ENCODE assay signal across 10 cellular contexts in the genomic region with DNA sequence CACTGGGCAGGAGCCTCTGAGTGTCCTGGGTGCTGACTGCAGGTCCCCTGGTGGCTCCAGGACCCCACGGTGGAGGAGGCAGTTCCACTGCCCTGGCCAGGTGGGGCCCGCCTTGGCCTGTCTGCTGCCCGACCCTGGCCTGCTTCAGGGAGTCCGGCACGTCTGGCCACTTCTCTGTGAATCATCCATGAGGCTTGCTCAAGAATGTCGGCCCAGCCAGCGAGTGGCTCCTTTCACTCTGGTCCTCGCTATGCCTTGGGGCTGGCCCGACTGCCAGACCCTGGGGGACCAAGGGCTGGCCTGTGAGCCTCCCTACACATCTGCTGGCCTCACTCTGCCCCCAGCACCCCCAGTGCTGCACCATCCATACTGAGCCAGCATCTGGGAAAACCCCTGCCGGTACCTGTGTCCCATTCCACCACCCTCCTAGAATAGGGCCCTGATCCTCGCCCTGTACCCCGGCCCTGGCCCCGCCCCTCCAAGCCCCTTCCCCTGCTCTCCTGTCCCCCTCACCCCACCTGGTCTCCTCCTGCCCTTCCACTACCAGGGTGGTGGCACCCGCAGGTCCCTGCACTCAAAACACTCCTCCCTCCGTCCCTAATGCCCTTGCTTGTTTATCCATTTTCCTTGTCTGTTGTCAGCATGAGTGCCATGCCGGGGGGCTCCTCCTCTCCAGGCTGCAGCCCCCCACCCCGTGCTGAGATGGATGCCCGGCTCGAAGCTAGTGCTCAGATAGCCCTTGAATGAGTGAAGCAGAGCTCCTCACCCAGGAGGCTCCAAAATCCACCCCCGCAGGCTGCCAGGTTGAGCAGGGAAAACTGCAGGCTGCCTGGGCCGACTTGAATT. TPM values are rescaled to one million over a fixed set of nuclear protein-coding genes. Genes with fewer than 3 reads are reported as not detected.
DNase-seq lines count a peak whose midpoint lies in the region; ATAC-seq, FAIRE-seq and TF ChIP-seq lines count a peak whose summit lies in the region.
"Had no signal": no experiment of that assay in that cellular context is flagged by ENCODE, and none has a peak within 500 bp of the region (broad histone marks: within the 10 kb centered on the region; RNA-seq: fewer than 3 reads in every experiment).

No MANE protein-coding gene starts in this region.

- TF ChIP-seq EP300 in K562 (IDR thresholded peaks at IDR 0.05; ENCODE audit: low read length): no peak

- in situ Hi-C loops in K562 (cut with MboI): no loop called here
- in situ Hi-C loops in GM13977 (cut with MboI; ENCODE audit: low pct_unique_long_range_greater_than_20kb, low sequenced_read_pairs, unreplicated experiment): no loop called here

- TF ChIP-seq CTCF in K562 (IDR thresholded peaks at IDR 0.05 in 2 of 3, conservative IDR thresholded peaks at IDR 0.05 in 1 of 3; ENCODE audit: insufficient read depth in 2 of 3, low read depth in 1 of 3, low read length in 3 of 3): no peak
- TF ChIP-seq CTCF in kidney (IDR thresholded peaks at IDR 0.05; ENCODE audit: borderline replicate concordance, extremely low read depth, insufficient read depth): no peak
- TF ChIP-seq CTCF in tibial artery (IDR thresholded peaks at IDR 0.05): no peak
- no peak for TF ChIP-seq CTCF in GM13977 (IDR thresholded peaks at IDR 0.05; ENCODE audit: extremely low read depth, insufficient read depth, missing control alignments)

- H3K4me3 ChIP-seq in K562: no peak overlapping the region
- H3K4me3 ChIP-seq in kidney (ENCODE audit: low read length in 2 of 2): no peak overlapping the region
- no peak overlapping the region for H3K4me3 ChIP-seq in tibial artery

- H3K27me3 ChIP-seq in K562 (ENCODE audit: control insufficient read depth in 2 of 2, insufficient read depth in 2 of 2, low read length in 2 of 2) (no peaks in the 10 kb centered on the region), tibial artery (no peaks in the 10 kb centered on the region)

- 89% methylated on average over 20 of the region's 21 CpGs for WGBS in K562 (ENCODE audit: insufficient coverage, low coverage, missing lambda C conversion rate)

- POLR2A ChIA-PET in K562 (lab: Yijun Ruan, JAX): interaction anchor here (0.6 kb wide), 1 partner anchor 45 kb away, joined by 3 read pairs; no protein-coding TSS in a partner anchor

- peak; percentile 56 for DNase-seq in activated effector memory CD4-positive, alpha-beta T cell treated with anti-CD3 and anti-CD28 coated beads, Interleukin-2, amount 50 U/mL, for 16 hours
- no peak for DNase-seq in activated effector memory CD4-positive, alpha-beta T cell treated with Interleukin-2 at 50 U/mL for 16 hours
- DNase-seq in K562 (ENCODE audit: extremely low read depth in 1 of 4, low spot score in 3 of 4) (no peak), kidney (peak; percentile 67), tibial artery (peak; percentile 74 to 80), pons (ENCODE audit: low spot score) (no peak), GM13977 (ENCODE audit: low spot score) (no peak)
- DNase-seq: activated CD8-positive, alpha-beta memory T cell treated with anti-CD3 and anti-CD28 coated beads for 24 hours had no signal

- intact Hi-C loops in K562 (cut with micrococcal nuclease) (no loop called here), kidney (cut with DNase I) (no loop called here), tibial artery (cut with DNase I; ENCODE audit: low total_unique reads) (no loop called here)

- no peaks in the 10 kb centered on the region for H3K9me1 ChIP-seq in K562 (ENCODE audit: control insufficient read depth, insufficient read depth, low read length)

- H3K4me1 ChIP-seq in K562 (replicated peaks in 1 of 2; ENCODE audit: control insufficient read depth in 2 of 2, insufficient read depth in 2 of 2, low read length in 2 of 2): peaks cover 0 to 48% of the 10 kb centered on the region in 2 experiments; a peak in 2 of 5 replicates
- H3K4me1 ChIP-seq in kidney (ENCODE audit: control insufficient read depth in 1 of 2, insufficient read depth in 1 of 2, low read depth in 1 of 2, low read length in 2 of 2): no peaks in the 10 kb centered on the region
- peaks cover 0 to 3% (median 0%) of the 10 kb centered on the region in 4 donors for H3K4me1 ChIP-seq in tibial artery

- H4K20me1 ChIP-seq in K562 (replicated peaks; ENCODE audit: control insufficient read depth, insufficient read depth, low read length): peaks cover 6% of the 10 kb centered on the region; the same call in 1 of the 2 replicates

- H3K36me3 ChIP-seq in K562 (ENCODE audit: control insufficient read depth, insufficient read depth, low read length) (peaks cover 95% of the 10 kb centered on the region; the same call in 2 of the 3 replicates), kidney (ENCODE audit: control insufficient read depth in 1 of 2, insufficient read depth in 2 of 2, low read length in 2 of 2) (no peaks in the 10 kb centered on the region), tibial artery (no peaks in the 10 kb centered on the region)

- ATAC-seq in K562: no peak
- no peak for ATAC-seq in HG03565 (IDR thresholded peaks at IDR 0.05; ENCODE audit: unreplicated experiment)

- CTCF ChIA-PET in K562 (lab: Yijun Ruan, JAX; ENCODE audit: low intra/inter-chr PET ratio): no interaction called here

- H3K27ac ChIP-seq in K562 (ENCODE audit: extremely low read depth, low read depth, low read length): no peak overlapping the region
- H3K27ac ChIP-seq in kidney (ENCODE audit: low read depth in 2 of 2, low read length in 2 of 2): no peak overlapping the region
- peak overlapping the region in 1 of 2 donors; percentile 49 for H3K27ac ChIP-seq in tibial artery

- no peak for TF ChIP-seq POLR2A in K562 (conservative IDR thresholded peaks at IDR 0.05)

- no peaks in the 10 kb centered on the region for H3K79me2 ChIP-seq in K562 (ENCODE audit: control insufficient read depth, insufficient read depth, low read length)

- BruUV-seq in K562 (replicated peaks; lab: Mats Ljungman, UMichigan): TSS peak; percentile 19

- no peak overlapping the region for H2AFZ ChIP-seq in K562 (ENCODE audit: low read depth, low read length)

- no peak for TF ChIP-seq RAD21 in K562 (CRISPR knock-in tag; conservative IDR thresholded peaks at IDR 0.05 in 1 of 2, IDR thresholded peaks at IDR 0.05 in 1 of 2)

- FAIRE-seq in K562 (lab: Jason Lieb, UNC): no peak
- FAIRE-seq in kidney (lab: Jason Lieb, UNC): no peak
- FAIRE-seq: GM18507 had no signal

- no peak overlapping the region; a peak in 1 of 4 replicates for H3K9ac ChIP-seq in K562 (ENCODE audit: insufficient read depth in 1 of 2, low read depth in 2 of 2, low read length in 2 of 2)
- no peak overlapping the region for H3K9ac ChIP-seq in kidney (ENCODE audit: low read length in 2 of 2)

- no peaks in the 10 kb centered on the region for H3K9me3 ChIP-seq in K562 (replicated peaks; ENCODE audit: control insufficient read depth, insufficient read depth, low read depth, low read length)
- H3K9me3 ChIP-seq in kidney (ENCODE audit: control insufficient read depth in 1 of 2, low read length in 2 of 2): no peaks in the 10 kb centered on the region
- H3K9me3 ChIP-seq in tibial artery: no peaks in the 10 kb centered on the region

- H3K4me2 ChIP-seq in K562 (ENCODE audit: insufficient read depth, low read length): no peak overlapping the region

TF ChIP-seq in K562, 482 proteins besides CTCF, POLR2A, EP300 and RAD21 (continues in another document):
- TF ChIP-seq, protein P1, sequence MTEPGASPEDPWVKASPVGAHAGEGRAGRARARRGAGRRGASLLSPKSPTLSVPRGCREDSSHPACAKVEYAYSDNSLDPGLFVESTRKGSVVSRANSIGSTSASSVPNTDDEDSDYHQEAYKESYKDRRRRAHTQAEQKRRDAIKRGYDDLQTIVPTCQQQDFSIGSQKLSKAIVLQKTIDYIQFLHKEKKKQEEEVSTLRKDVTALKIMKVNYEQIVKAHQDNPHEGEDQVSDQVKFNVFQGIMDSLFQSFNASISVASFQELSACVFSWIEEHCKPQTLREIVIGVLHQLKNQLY (CRISPR knock-in tag; conservative IDR thresholded peaks at IDR 0.05): no peak
- TF ChIP-seq POLR2G (IDR thresholded peaks at IDR 0.05; ENCODE audit: low read depth, low read length) (0 out of 2 replicates have a peak, but pooled peaks have one; percentile 5), MTF1 (CRISPR knock-in tag; IDR thresholded peaks at IDR 0.05; ENCODE audit: borderline replicate concordance) (no peak), NFATC3 (IDR thresholded peaks at IDR 0.05) (no peak)
- TF ChIP-seq, protein P2, sequence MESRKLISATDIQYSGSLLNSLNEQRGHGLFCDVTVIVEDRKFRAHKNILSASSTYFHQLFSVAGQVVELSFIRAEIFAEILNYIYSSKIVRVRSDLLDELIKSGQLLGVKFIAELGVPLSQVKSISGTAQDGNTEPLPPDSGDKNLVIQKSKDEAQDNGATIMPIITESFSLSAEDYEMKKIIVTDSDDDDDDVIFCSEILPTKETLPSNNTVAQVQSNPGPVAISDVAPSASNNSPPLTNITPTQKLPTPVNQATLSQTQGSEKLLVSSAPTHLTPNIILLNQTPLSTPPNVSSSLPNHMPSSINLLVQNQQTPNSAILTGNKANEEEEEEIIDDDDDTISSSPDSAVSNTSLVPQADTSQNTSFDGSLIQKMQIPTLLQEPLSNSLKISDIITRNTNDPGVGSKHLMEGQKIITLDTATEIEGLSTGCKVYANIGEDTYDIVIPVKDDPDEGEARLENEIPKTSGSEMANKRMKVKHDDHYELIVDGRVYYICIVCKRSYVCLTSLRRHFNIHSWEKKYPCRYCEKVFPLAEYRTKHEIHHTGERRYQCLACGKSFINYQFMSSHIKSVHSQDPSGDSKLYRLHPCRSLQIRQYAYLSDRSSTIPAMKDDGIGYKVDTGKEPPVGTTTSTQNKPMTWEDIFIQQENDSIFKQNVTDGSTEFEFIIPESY (CRISPR knock-in tag; IDR thresholded peaks at IDR 0.05): no peak

RNA-seq across cellular contexts. Expression of gene ADCY7, which starts 35.5 kb away (rescaled TPM):
- total RNA-seq in K562 (2011; cell fraction: chromatin; rRNA removed; ENCODE audit: low replicate concordance): 155 and 371 TPM in 2 replicates
- 245 and 277 TPM in 2 replicates for total RNA-seq in K562 (2011; cell fraction: nucleolus; rRNA removed)
- total RNA-seq in K562 (2011; cell fraction: nucleoplasm; rRNA removed): 151 and 184 TPM in 2 replicates
- total RNA-seq in K562 (2014; rRNA removed) (59.0 and 73.5 TPM in 2 replicates), K562 (2014; rRNA removed; fragmentation: Illumina TruSeq; extraction: Trizol) (15.9 and 19.0 TPM in 2 replicates), K562 (2015; rRNA removed; fragmentation: Illumina TruSeq; extraction: Trizol) (28.6 and 29.9 TPM in 2 replicates), K562 (2021) (104 and 108 TPM in 2 replicates), kidney (40.5 TPM)
- polyA plus RNA-seq in K562 (2011; rRNA removed) (28.6 and 31.0 TPM in 2 replicates), K562 (2014; fragmentation: Illumina TruSeq; extraction: Trizol) (26.4 and 37.3 TPM in 2 replicates), K562 (2014; fragmentation: Nextera tagmentation; extraction: Ambion mirVana) (1 to 10 TPM; 2.3 to 2.4 TPM), K562 (2014; rRNA removed) (49.4 and 64.0 TPM in 2 replicates), kidney (ENCODE audit: insufficient read depth, low read depth, low replicate concordance) (0.86 TPM)
- 19.2 and 48.3 TPM in 2 replicates for polyA plus RNA-seq in K562 (2011; cell fraction: cytosol; rRNA removed)
- polyA plus RNA-seq in K562 (2011; cell fraction: nucleus; rRNA removed): 193 and 347 TPM in 2 replicates
- polyA plus RNA-seq in K562 (2012): 53.4 and 59.6 TPM in 2 replicates
- 27.7 and 54.0 TPM in 2 replicates for polyA minus RNA-seq in K562 (2011; rRNA and poly(A)+ RNA removed)
- polyA minus RNA-seq in K562 (2011; cell fraction: cytosol; rRNA and poly(A)+ RNA removed): 42.4 and 51.4 TPM in 2 replicates
- 109 TPM in 2 replicates for polyA minus RNA-seq in K562 (2011; cell fraction: nucleus; rRNA and poly(A)+ RNA removed)

Comparison
In these comparisons a context has a peak if more than half of its experiments do, and no peak if none do; other contexts are left out.
1. DNase-seq: peak in activated effector memory CD4-positive, alpha-beta T cell treated with anti-CD3 and anti-CD28 coated beads, Interleukin-2, amount 50 U/mL, for 16 hours (single experiment), kidney (single experiment) and tibial artery (2 of 2); none in activated effector memory CD4-positive, alpha-beta T cell treated with Interleukin-2 at 50 U/mL for 16 hours (single experiment), K562 (0 of 4), pons (single experiment) and GM13977 (single experiment).